Comparison of ENCODE assay signal across 17 cellular contexts in the genomic region with DNA sequence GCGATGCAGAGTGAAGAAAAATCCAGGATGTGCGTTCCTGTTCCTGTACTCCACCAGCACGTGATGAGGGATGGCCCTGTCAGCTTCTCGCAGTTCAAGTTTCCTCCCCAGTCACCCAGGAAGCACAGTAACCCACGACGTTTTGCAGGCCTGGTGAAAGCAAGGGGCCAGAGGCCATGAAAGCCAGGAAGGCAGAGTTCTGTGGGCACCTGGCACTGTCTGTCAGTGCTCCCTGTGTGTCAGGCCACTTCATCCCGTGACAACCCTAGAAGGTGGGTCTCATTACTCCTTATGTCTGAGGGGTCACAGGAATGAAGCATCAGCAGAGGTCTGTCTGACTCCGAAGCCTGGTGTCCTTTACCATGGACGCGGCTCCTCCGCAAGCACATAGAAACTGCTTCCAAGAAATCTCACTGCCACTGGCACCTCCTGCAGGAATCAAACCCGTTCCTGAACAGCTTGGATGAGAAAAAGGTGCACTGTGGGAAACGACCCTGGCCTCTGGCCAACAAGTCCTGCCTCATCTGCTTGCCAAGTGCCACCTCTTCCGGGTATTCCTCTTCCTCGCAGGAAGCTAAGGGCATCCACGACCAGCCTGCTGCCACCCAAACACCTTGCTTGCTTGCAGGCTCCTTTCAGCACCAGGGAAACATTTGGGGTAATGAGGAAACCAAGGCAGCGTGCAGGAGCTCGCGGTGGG. TPM values are rescaled to one million over a fixed set of nuclear protein-coding genes. Genes with fewer than 3 reads are reported as not detected.
DNase-seq lines count a peak whose midpoint lies in the region; ATAC-seq, FAIRE-seq and TF ChIP-seq lines count a peak whose summit lies in the region.
"Had no signal": no experiment of that assay in that cellular context is flagged by ENCODE, and none has a peak within 500 bp of the region (broad histone marks: within the 10 kb centered on the region; RNA-seq: fewer than 3 reads in every experiment).

No MANE protein-coding gene starts in this region.

- POLR2A ChIA-PET in activated CD8-positive, alpha-beta T cell treated with anti-CD3 and anti-CD28 coated beads, Interleukin-2, amount 10 ng/mL, durations not matched to agents 7 days and 5 days (lab: Charles Lee): interaction anchor here (0.7 to 8.2 kb wide), 6 partner anchors 9 to 142 kb away, joined by 3 to 103 read pairs (median 4); partner anchors contain the start of gene RAB43
- POLR2A ChIA-PET in HepG2 (lab: Yijun Ruan, JAX): interaction anchor here (2.1 to 2.9 kb wide), 2 partner anchors 12 to 14 kb away, joined by 5 to 9 read pairs; partner anchors contain the start of gene RAB43

- no peak for TF ChIP-seq POLR2A in HepG2 (IDR thresholded peaks at IDR 0.05; ENCODE audit: insufficient read depth in 1 of 2, low read depth in 2 of 2, low read length in 2 of 2)
- no peak for TF ChIP-seq POLR2A in tibial nerve (IDR thresholded peaks at IDR 0.05)

- BruUV-seq in HepG2 (replicated peaks; lab: Mats Ljungman, UMichigan): no TSS peak

- H3K4me3 ChIP-seq in CD4-positive, CD25-positive, alpha-beta regulatory T cell (ENCODE audit: low read depth, low read length): no peak overlapping the region
- H3K4me3 ChIP-seq in HepG2 (replicated peaks in 1 of 3; ENCODE audit: insufficient read depth in 1 of 3, low read depth in 2 of 3, low read length in 3 of 3): no peak overlapping the region
- no peak overlapping the region for H3K4me3 ChIP-seq in tibial nerve
- no peak overlapping the region for H3K4me3 ChIP-seq in hepatocyte
- H3K4me3 ChIP-seq: adrenal gland, MG63 had no signal

- H3K4me1 Mint-ChIP-seq in CD4-positive, CD25-positive, alpha-beta regulatory T cell: peaks cover 7 to 91% (median 47%) of the 10 kb centered on the region in 4 donors
- H3K4me1 Mint-ChIP-seq in activated CD8-positive, alpha-beta T cell treated with anti-CD3 and anti-CD28 coated beads, Interleukin-2, amount 10 ng/mL, durations not matched to agents 7 days and 5 days (ENCODE audit: low read depth): peaks cover 65% of the 10 kb centered on the region

- H3K36me3 Mint-ChIP-seq in CD4-positive, CD25-positive, alpha-beta regulatory T cell: peaks cover 12% of the 10 kb centered on the region
- H3K36me3 Mint-ChIP-seq in activated CD8-positive, alpha-beta T cell treated with anti-CD3 and anti-CD28 coated beads, Interleukin-2, amount 10 ng/mL, durations not matched to agents 7 days and 5 days (ENCODE audit: low read depth): peaks cover 48% of the 10 kb centered on the region

- no peaks in the 10 kb centered on the region for H3K9me3 Mint-ChIP-seq in CD4-positive, CD25-positive, alpha-beta regulatory T cell
- no peaks in the 10 kb centered on the region for H3K9me3 Mint-ChIP-seq in activated CD8-positive, alpha-beta T cell treated with anti-CD3 and anti-CD28 coated beads, Interleukin-2, amount 10 ng/mL, durations not matched to agents 7 days and 5 days (ENCODE audit: insufficient read depth)
- H3K9me3 Mint-ChIP-seq: activated CD4-positive, alpha-beta memory T cell treated with anti-CD3 and anti-CD28 coated beads, Interleukin-2, amount 10 ng/mL, durations not matched to agents 7 days and 5 days; CD14-positive monocyte; type B pancreatic cell had no signal

- intact Hi-C loops in HepG2 (cut with micrococcal nuclease; ENCODE audit: unreplicated experiment): no loop called here

- no peak overlapping the region for H3K4me2 ChIP-seq in HepG2 (ENCODE audit: low read depth, low read length)
- H3K4me2 ChIP-seq in hepatocyte: no peak overlapping the region

- no peaks in the 10 kb centered on the region for H3K9me3 ChIP-seq in CD4-positive, CD25-positive, alpha-beta regulatory T cell (ENCODE audit: control insufficient read depth in 2 of 2, low read length in 2 of 2)
- no peaks in the 10 kb centered on the region for H3K9me3 ChIP-seq in HepG2 (ENCODE audit: low read length)
- H3K9me3 ChIP-seq in tibial nerve: no peaks in the 10 kb centered on the region
- H3K9me3 ChIP-seq in hepatocyte (ENCODE audit: low read depth): no peaks in the 10 kb centered on the region
- H3K9me3 ChIP-seq: adrenal gland, MG63 had no signal

- peaks cover 46% of the 10 kb centered on the region for H3K79me2 ChIP-seq in HepG2 (ENCODE audit: insufficient read depth, low read length)
- H3K79me2 ChIP-seq in hepatocyte: peaks cover 75% of the 10 kb centered on the region

- no peak overlapping the region for H2AFZ ChIP-seq in HepG2 (ENCODE audit: low read length)
- H2AFZ ChIP-seq in hepatocyte: no peak overlapping the region

- H3K4me3 Mint-ChIP-seq in CD4-positive, CD25-positive, alpha-beta regulatory T cell: peak overlapping the region in 3 of 4 donors; percentile 31 to 33 (median 32)
- no peak overlapping the region for H3K4me3 Mint-ChIP-seq in activated CD8-positive, alpha-beta T cell treated with anti-CD3 and anti-CD28 coated beads, Interleukin-2, amount 10 ng/mL, durations not matched to agents 7 days and 5 days
- H3K4me3 Mint-ChIP-seq: activated CD4-positive, alpha-beta memory T cell treated with anti-CD3 and anti-CD28 coated beads, Interleukin-2, amount 10 ng/mL, durations not matched to agents 7 days and 5 days; CD14-positive monocyte; type B pancreatic cell had no signal

- TF ChIP-seq RAD21 in HepG2 (CRISPR knock-in tag; IDR thresholded peaks at IDR 0.05): no peak

- H3K36me3 ChIP-seq in CD4-positive, CD25-positive, alpha-beta regulatory T cell (ENCODE audit: control insufficient read depth, insufficient read depth, low read length): peaks cover 41% of the 10 kb centered on the region
- H3K36me3 ChIP-seq in HepG2 (replicated peaks in 1 of 2; ENCODE audit: control insufficient read depth in 1 of 2, insufficient read depth in 2 of 2, low read length in 2 of 2) (peaks cover 2 to 30% of the 10 kb centered on the region in 2 experiments; a peak in 3 of 5 replicates), tibial nerve (peaks cover 0 to 45% (median 0%) of the 10 kb centered on the region in 3 donors), hepatocyte (replicated peaks; ENCODE audit: insufficient read depth, low read depth) (no peaks in the 10 kb centered on the region)
- H3K36me3 ChIP-seq: MG63 had no signal

- peaks cover 49% of the 10 kb centered on the region for H3K4me1 ChIP-seq in CD4-positive, CD25-positive, alpha-beta regulatory T cell (ENCODE audit: control insufficient read depth, insufficient read depth, low read length, poor library complexity, severe bottlenecking)
- H3K4me1 ChIP-seq in HepG2 (ENCODE audit: insufficient read depth, low read length) (peaks cover 16% of the 10 kb centered on the region), tibial nerve (peaks cover 0 to 12% (median 0%) of the 10 kb centered on the region in 4 donors), hepatocyte (ENCODE audit: insufficient read depth) (no peaks in the 10 kb centered on the region)

- no peak for FAIRE-seq in HepG2 (lab: Jason Lieb, UNC)
- FAIRE-seq: keratinocyte had no signal

- WGBS in HepG2 (ENCODE audit: low lambda C conversion rate): 100% methylated on average over 8 of the region's 19 CpGs
- WGBS in tibial nerve, 2 donors: 79 to 81% methylated on average over 19 of the region's 19 CpGs
- 90% methylated on average over 19 of the region's 19 CpGs for WGBS in hepatocyte (ENCODE audit: low lambda C conversion rate, missing lambda C conversion rate)

- in situ Hi-C loops in HepG2 (cut with HindIII; ENCODE audit: extremely low pct_ligation_motif_present, low pct_unique_long_range_greater_than_20kb): no loop called here

- TF ChIP-seq EP300 in HepG2 (IDR thresholded peaks at IDR 0.05; ENCODE audit: low read depth in 2 of 2, low read length in 2 of 2) (no peak), HepG2 (CRISPR knock-in tag; IDR thresholded peaks at IDR 0.05; ENCODE audit: borderline replicate concordance) (no peak), tibial nerve (IDR thresholded peaks at IDR 0.05) (no peak)

- H3K9ac ChIP-seq in HepG2 (ENCODE audit: insufficient read depth, low read depth, low read length): no peak overlapping the region

- peaks cover 18% of the 10 kb centered on the region; the same call in 1 of the 2 replicates for H4K20me1 ChIP-seq in HepG2 (ENCODE audit: insufficient read depth, low read length)
- H4K20me1 ChIP-seq in hepatocyte (ENCODE audit: insufficient read depth, poor library complexity, severe bottlenecking): peaks cover 37% of the 10 kb centered on the region

- CTCF ChIA-PET in activated CD8-positive, alpha-beta T cell treated with anti-CD3 and anti-CD28 coated beads, Interleukin-2, amount 10 ng/mL, durations not matched to agents 7 days and 5 days (lab: Charles Lee): interaction anchor here (0.9 to 2.2 kb wide), 7 partner anchors 12 to 139 kb away, joined by 3 to 6 read pairs (median 6); no protein-coding TSS in a partner anchor
- CTCF ChIA-PET in HepG2 (lab: Yijun Ruan, JAX; ENCODE audit: low intra/inter-chr PET ratio, low total read pairs): no interaction called here

- TF ChIP-seq CTCF in HepG2 (CRISPR knock-in tag; IDR thresholded peaks at IDR 0.05) (no peak), tibial nerve (IDR thresholded peaks at IDR 0.05) (no peak), hepatocyte (IDR thresholded peaks at IDR 0.05; ENCODE audit: poor library complexity) (no peak)

- H3K27ac ChIP-seq in CD4-positive, CD25-positive, alpha-beta regulatory T cell (ENCODE audit: insufficient read depth, low read length, poor library complexity, severe bottlenecking): no peak overlapping the region
- H3K27ac ChIP-seq in HepG2 (ENCODE audit: extremely low read length, insufficient read depth, low read length): no peak overlapping the region
- H3K27ac ChIP-seq in tibial nerve: no peak overlapping the region
- H3K27ac ChIP-seq in hepatocyte: no peak overlapping the region

- no peaks in the 10 kb centered on the region for H3K27me3 ChIP-seq in CD4-positive, CD25-positive, alpha-beta regulatory T cell (ENCODE audit: control insufficient read depth, insufficient read depth, low read length)
- H3K27me3 ChIP-seq in HepG2 (ENCODE audit: control insufficient read depth in 1 of 2, insufficient read depth in 2 of 2, low read length in 2 of 2) (no peaks in the 10 kb centered on the region), tibial nerve (no peaks in the 10 kb centered on the region), hepatocyte (no peaks in the 10 kb centered on the region)
- H3K27me3 ChIP-seq: adrenal gland, MG63 had no signal

- no peak for DNase-seq in CD4-positive, CD25-positive, alpha-beta regulatory T cell
- DNase-seq in DMS79 treated with DMSO at 0.1 percent for 48 hours (lab: John Stamatoyannopoulos, UW) (peak; percentile 50), HepG2 (ENCODE audit: low spot score) (no peak), tibial nerve (ENCODE audit: low spot score in 2 of 2) (no peak), hepatocyte (ENCODE audit: low spot score) (no peak)
- no peak for DNase-seq in activated CD8-positive, alpha-beta T cell treated with anti-CD3 and anti-CD28 coated beads, Interleukin-2, amount 10 ng/mL, durations not matched to agents 7 days and 5 days
- no peak for DNase-seq in stimulated activated CD4-positive, alpha-beta T cell treated with anti-CD3 and anti-CD28 coated beads, Interleukin-2, amount 100 ng/mL, for 48 hours
- DNase-seq: activated CD4-positive, alpha-beta memory T cell treated with anti-CD3 and anti-CD28 coated beads, Interleukin-2, amount 10 ng/mL, durations not matched to agents 7 days and 5 days; MG63; NCI-H2107 had no signal

- H3K27ac Mint-ChIP-seq in CD4-positive, CD25-positive, alpha-beta regulatory T cell: peak overlapping the region in 2 of 3 donors; percentile 42 to 74
- peak overlapping the region; percentile 67 for H3K27ac Mint-ChIP-seq in activated CD8-positive, alpha-beta T cell treated with anti-CD3 and anti-CD28 coated beads, Interleukin-2, amount 10 ng/mL, durations not matched to agents 7 days and 5 days
- H3K27ac Mint-ChIP-seq: CD14-positive monocyte, type B pancreatic cell had no signal

- H3K9me2 ChIP-seq in hepatocyte (replicated peaks; ENCODE audit: insufficient read depth): no peaks in the 10 kb centered on the region

- no peak for ATAC-seq in CD4-positive, CD25-positive, alpha-beta regulatory T cell (ENCODE audit: low read depth in 2 of 2)
- no peak for ATAC-seq in activated CD8-positive, alpha-beta T cell treated with anti-CD3 and anti-CD28 coated beads, Interleukin-2, amount 10 ng/mL, durations not matched to agents 7 days and 5 days
- no peak for ATAC-seq in HepG2
- ATAC-seq in HG02642 (IDR thresholded peaks at IDR 0.05; ENCODE audit: poor library complexity, unreplicated experiment): no peak

- no peaks in the 10 kb centered on the region for H3K27me3 Mint-ChIP-seq in CD4-positive, CD25-positive, alpha-beta regulatory T cell
- no peaks in the 10 kb centered on the region for H3K27me3 Mint-ChIP-seq in activated CD8-positive, alpha-beta T cell treated with anti-CD3 and anti-CD28 coated beads, Interleukin-2, amount 10 ng/mL, durations not matched to agents 7 days and 5 days (ENCODE audit: low read depth)
- H3K27me3 Mint-ChIP-seq: activated CD4-positive, alpha-beta memory T cell treated with anti-CD3 and anti-CD28 coated beads, Interleukin-2, amount 10 ng/mL, durations not matched to agents 7 days and 5 days; progenitor cell of endocrine pancreas; type B pancreatic cell had no signal

RNA-seq across cellular contexts. Expression of gene RAB43, which starts 14.6 kb away (rescaled TPM):
- 57.2 TPM for total RNA-seq in CD4-positive, CD25-positive, alpha-beta regulatory T cell
- 10 to 100 TPM; 14.5 to 21.9 (median 19.1) TPM for polyA plus RNA-seq in CD4-positive, CD25-positive, alpha-beta regulatory T cell
- total RNA-seq in activated CD8-positive, alpha-beta T cell treated with anti-CD3 and anti-CD28 coated beads, Interleukin-2, amount 10 ng/mL, durations not matched to agents 7 days and 5 days: 10 to 100 TPM; 56.0 to 58.7 TPM
- total RNA-seq in HepG2 (2016; rRNA removed; fragmentation: Illumina TruSeq; extraction: Trizol) (10.2 and 11.8 TPM in 2 replicates), tibial nerve (10 to 100 TPM in 1 of 4 donors, 1 to 10 TPM in 3; 4.8 to 13.2 (median 8.6) TPM), hepatocyte (22.2 and 23.5 TPM in 2 replicates)
- 4.9 and 6.6 TPM in 2 replicates for total RNA-seq in HepG2 (2016; cell fraction: cytosol; rRNA removed; fragmentation: Illumina TruSeq; extraction: Trizol; ENCODE audit: low read depth)
- 8.0 and 12.6 TPM in 2 replicates for total RNA-seq in HepG2 (2016; cell fraction: insoluble cytoplasmic fraction; rRNA removed; fragmentation: Illumina TruSeq; extraction: Trizol)
- 14.1 and 16.2 TPM in 2 replicates for total RNA-seq in HepG2 (2016; cell fraction: membrane; rRNA removed; fragmentation: Illumina TruSeq; extraction: Trizol)
- 5.6 and 13.6 TPM in 2 replicates for total RNA-seq in HepG2 (2016; cell fraction: nucleus; rRNA removed; fragmentation: Illumina TruSeq; extraction: Trizol)
- polyA plus RNA-seq in HepG2 (2011; rRNA removed) (18.4 and 23.4 TPM in 2 replicates), hepatocyte (23.2 and 27.1 TPM in 2 replicates)
- polyA plus RNA-seq in HepG2 (2011; cell fraction: cytosol; rRNA removed): 14.9 and 21.3 TPM in 2 replicates
- 38.7 and 47.9 TPM in 2 replicates for polyA plus RNA-seq in HepG2 (2011; cell fraction: nucleus; rRNA removed)
- polyA plus RNA-seq in HepG2 (2012): 14.5 and 21.3 TPM in 2 replicates
- polyA plus RNA-seq in HepG2 (2016; cell fraction: cytosol; fragmentation: Illumina TruSeq; extraction: Trizol; ENCODE audit: low read depth): 7.2 and 8.1 TPM in 2 replicates
- polyA plus RNA-seq in HepG2 (2016; cell fraction: insoluble cytoplasmic fraction; fragmentation: Illumina TruSeq; extraction: Trizol; ENCODE audit: low read depth): 5.7 and 8.1 TPM in 2 replicates
- 11.0 and 12.3 TPM in 2 replicates for polyA plus RNA-seq in HepG2 (2016; cell fraction: membrane; fragmentation: Illumina TruSeq; extraction: Trizol; ENCODE audit: low read depth)
- polyA plus RNA-seq in HepG2 (2016; cell fraction: nucleus; fragmentation: Illumina TruSeq; extraction: Trizol; ENCODE audit: insufficient read depth, low read depth): 6.8 and 12.5 TPM in 2 replicates
- polyA minus RNA-seq in HepG2 (2011; rRNA and poly(A)+ RNA removed; ENCODE audit: low replicate concordance): 7.2 and 49.7 TPM in 2 replicates
- 13.9 and 15.6 TPM in 2 replicates for polyA minus RNA-seq in HepG2 (2011; cell fraction: cytosol; rRNA and poly(A)+ RNA removed)
- polyA minus RNA-seq in HepG2 (2011; cell fraction: nucleus; rRNA and poly(A)+ RNA removed): 12.1 and 13.3 TPM in 2 replicates

RNA-seq across cellular contexts. Expression of gene GP9, which starts 46.4 kb away (rescaled TPM):
- 3.7 TPM for total RNA-seq in CD4-positive, CD25-positive, alpha-beta regulatory T cell
- polyA plus RNA-seq in CD4-positive, CD25-positive, alpha-beta regulatory T cell: not detected
- total RNA-seq in activated CD8-positive, alpha-beta T cell treated with anti-CD3 and anti-CD28 coated beads, Interleukin-2, amount 10 ng/mL, durations not matched to agents 7 days and 5 days: not detected
- total RNA-seq in HepG2 (2016; rRNA removed; fragmentation: Illumina TruSeq; extraction: Trizol) (not detected in 2 replicates), tibial nerve (not detected), hepatocyte (not detected in 2 replicates)
- not detected in 2 replicates for total RNA-seq in HepG2 (2016; cell fraction: cytosol; rRNA removed; fragmentation: Illumina TruSeq; extraction: Trizol; ENCODE audit: low read depth)
- total RNA-seq in HepG2 (2016; cell fraction: insoluble cytoplasmic fraction; rRNA removed; fragmentation: Illumina TruSeq; extraction: Trizol): not detected in 2 replicates
- total RNA-seq in HepG2 (2016; cell fraction: membrane; rRNA removed; fragmentation: Illumina TruSeq; extraction: Trizol): not detected in 2 replicates
- not detected in 2 replicates for total RNA-seq in HepG2 (2016; cell fraction: nucleus; rRNA removed; fragmentation: Illumina TruSeq; extraction: Trizol)
- polyA plus RNA-seq in HepG2 (2011; rRNA removed) (not detected in 2 replicates), hepatocyte (not detected in 2 replicates)
- not detected in 2 replicates for polyA plus RNA-seq in HepG2 (2011; cell fraction: cytosol; rRNA removed)
- polyA plus RNA-seq in HepG2 (2011; cell fraction: nucleus; rRNA removed): not detected in 2 replicates
- polyA plus RNA-seq in HepG2 (2012): not detected in 2 replicates
- polyA plus RNA-seq in HepG2 (2016; cell fraction: cytosol; fragmentation: Illumina TruSeq; extraction: Trizol; ENCODE audit: low read depth): not detected in 2 replicates
- polyA plus RNA-seq in HepG2 (2016; cell fraction: insoluble cytoplasmic fraction; fragmentation: Illumina TruSeq; extraction: Trizol; ENCODE audit: low read depth): not detected in 2 replicates
- polyA plus RNA-seq in HepG2 (2016; cell fraction: membrane; fragmentation: Illumina TruSeq; extraction: Trizol; ENCODE audit: low read depth): not detected in 2 replicates
- not detected in 2 replicates for polyA plus RNA-seq in HepG2 (2016; cell fraction: nucleus; fragmentation: Illumina TruSeq; extraction: Trizol; ENCODE audit: insufficient read depth, low read depth)
- polyA minus RNA-seq in HepG2 (2011; rRNA and poly(A)+ RNA removed; ENCODE audit: low replicate concordance): not detected in 2 replicates
- not detected in 2 replicates for polyA minus RNA-seq in HepG2 (2011; cell fraction: cytosol; rRNA and poly(A)+ RNA removed)
- polyA minus RNA-seq in HepG2 (2011; cell fraction: nucleus; rRNA and poly(A)+ RNA removed): not detected in 2 replicates
- total RNA-seq: activated CD4-positive, alpha-beta memory T cell treated with anti-CD3 and anti-CD28 coated beads, Interleukin-2, amount 10 ng/mL, durations not matched to agents 7 days and 5 days; adrenal gland; progenitor cell of endocrine pancreas had no signal
- polyA plus RNA-seq: esophagus, keratinocyte had no signal

RNA-seq across cellular contexts. Expression of gene ISY1, which starts 53.8 kb away (rescaled TPM):
- total RNA-seq in CD4-positive, CD25-positive, alpha-beta regulatory T cell: 45.8 TPM
- 100 to 1,000 TPM in 1 of 4 donors, 10 to 100 TPM in 3; 84.2 to 109 (median 88.2) TPM for polyA plus RNA-seq in CD4-positive, CD25-positive, alpha-beta regulatory T cell
- 10 to 100 TPM; 57.9 to 65.7 TPM for total RNA-seq in activated CD8-positive, alpha-beta T cell treated with anti-CD3 and anti-CD28 coated beads, Interleukin-2, amount 10 ng/mL, durations not matched to agents 7 days and 5 days
- total RNA-seq in HepG2 (2016; rRNA removed; fragmentation: Illumina TruSeq; extraction: Trizol) (39.1 and 59.0 TPM in 2 replicates), tibial nerve (10 to 100 TPM in 3 of 4 donors, 1 to 10 TPM in 1; 9.8 to 20.9 (median 16.0) TPM), hepatocyte (20.1 and 23.0 TPM in 2 replicates)
- 4.4 and 6.2 TPM in 2 replicates for total RNA-seq in HepG2 (2016; cell fraction: cytosol; rRNA removed; fragmentation: Illumina TruSeq; extraction: Trizol; ENCODE audit: low read depth)
- 35.5 and 58.0 TPM in 2 replicates for total RNA-seq in HepG2 (2016; cell fraction: insoluble cytoplasmic fraction; rRNA removed; fragmentation: Illumina TruSeq; extraction: Trizol)
- 12.0 and 13.2 TPM in 2 replicates for total RNA-seq in HepG2 (2016; cell fraction: membrane; rRNA removed; fragmentation: Illumina TruSeq; extraction: Trizol)
- 9.8 and 14.2 TPM in 2 replicates for total RNA-seq in HepG2 (2016; cell fraction: nucleus; rRNA removed; fragmentation: Illumina TruSeq; extraction: Trizol)
- polyA plus RNA-seq in HepG2 (2011; rRNA removed) (16.9 and 21.0 TPM in 2 replicates), hepatocyte (35.8 and 38.8 TPM in 2 replicates)
- 12.1 and 14.3 TPM in 2 replicates for polyA plus RNA-seq in HepG2 (2011; cell fraction: cytosol; rRNA removed)
- polyA plus RNA-seq in HepG2 (2011; cell fraction: nucleus; rRNA removed): 5.3 and 7.2 TPM in 2 replicates
- 11.8 and 15.3 TPM in 2 replicates for polyA plus RNA-seq in HepG2 (2012)
- polyA plus RNA-seq in HepG2 (2016; cell fraction: cytosol; fragmentation: Illumina TruSeq; extraction: Trizol; ENCODE audit: low read depth): 4.4 and 5.1 TPM in 2 replicates
- polyA plus RNA-seq in HepG2 (2016; cell fraction: insoluble cytoplasmic fraction; fragmentation: Illumina TruSeq; extraction: Trizol; ENCODE audit: low read depth): 44.4 and 52.7 TPM in 2 replicates
- polyA plus RNA-seq in HepG2 (2016; cell fraction: membrane; fragmentation: Illumina TruSeq; extraction: Trizol; ENCODE audit: low read depth): 7.9 and 8.5 TPM in 2 replicates
- polyA plus RNA-seq in HepG2 (2016; cell fraction: nucleus; fragmentation: Illumina TruSeq; extraction: Trizol; ENCODE audit: insufficient read depth, low read depth): 11.5 and 19.0 TPM in 2 replicates
- 10.4 and 33.7 TPM in 2 replicates for polyA minus RNA-seq in HepG2 (2011; rRNA and poly(A)+ RNA removed; ENCODE audit: low replicate concordance)
- polyA minus RNA-seq in HepG2 (2011; cell fraction: cytosol; rRNA and poly(A)+ RNA removed): 10.6 and 13.7 TPM in 2 replicates
- polyA minus RNA-seq in HepG2 (2011; cell fraction: nucleus; rRNA and poly(A)+ RNA removed): 4.4 and 8.0 TPM in 2 replicates
